ENCODE assay signal across 19 cellular contexts in genomic region chr3:178072391-178072790, GRCh38.
DNase-seq lines count a peak whose midpoint lies in the region; ATAC-seq and TF ChIP-seq lines count a peak whose summit lies in the region.
"Had no signal": no experiment of that assay in that cellular context is flagged by ENCODE, and none has a peak within 500 bp of the region (broad histone marks: within the 10 kb centered on the region; RNA-seq: fewer than 3 reads in every experiment).

No MANE protein-coding gene starts in this region.

- H3K27ac ChIP-seq in IMR-90 (ENCODE audit: insufficient read depth, low read length) (no peak overlapping the region), coronary artery (no peak overlapping the region)
- H3K27ac ChIP-seq: Peyer's patch, VCaP had no signal

- no peaks in the 10 kb centered on the region for H3K9me3 ChIP-seq in IMR-90 (ENCODE audit: control insufficient read depth, insufficient read depth, low read length)
- H3K9me3 ChIP-seq: Peyer's patch had no signal

- DNase-seq in COR-L47 (lab: John Stamatoyannopoulos, UW) (peak; percentile 58), IMR-90 (peak; percentile 56), dedifferentiated amniotic fluid mesenchymal stem cell (ENCODE audit: extremely low spot score) (peak; percentile 31), coronary artery (ENCODE audit: low spot score) (no peak), NCI-H2196 (lab: John Stamatoyannopoulos, UW; ENCODE audit: unreplicated experiment) (no peak)
- DNase-seq: activated CD4-positive, alpha-beta T cell treated with anti-CD3 and anti-CD28 coated beads, Interleukin-2, amount 50 U/mL, for 48 hours; activated gamma-delta T cell; effector CD8-positive, alpha-beta T cell; midbrain; NCI-H2107; Peyer's patch; stimulated activated CD4-positive, alpha-beta T cell treated with anti-CD3 and anti-CD28 coated beads, Interleukin-4, amount 100 ng/mL, for 1 hour; trophoblast cell had no signal

- no peaks in the 10 kb centered on the region for H3K36me3 ChIP-seq in IMR-90 (ENCODE audit: control insufficient read depth, insufficient read depth, low read length)
- H3K36me3 ChIP-seq: Peyer's patch had no signal

- no peak overlapping the region for H2BK120ac ChIP-seq in IMR-90 (ENCODE audit: low read depth, low read length)

- H3K56ac ChIP-seq in IMR-90 (ENCODE audit: extremely low read depth, insufficient read depth, low read length): no peak overlapping the region

- H3K18ac ChIP-seq in IMR-90 (ENCODE audit: low read depth, low read length): no peak overlapping the region

- no peaks in the 10 kb centered on the region; the same call in 1 of the 2 replicates for H3K4me1 ChIP-seq in IMR-90 (ENCODE audit: control insufficient read depth, insufficient read depth, low read length)
- H3K4me1 ChIP-seq: Peyer's patch had no signal

- no peak overlapping the region for H2BK5ac ChIP-seq in IMR-90 (ENCODE audit: low read depth, low read length, poor library complexity, severe bottlenecking)

- no peak overlapping the region for H2AK5ac ChIP-seq in IMR-90 (ENCODE audit: low read depth, low read length)

- H4K5ac ChIP-seq in IMR-90 (ENCODE audit: low read depth, low read length): no peak overlapping the region

- no peak overlapping the region for H4K91ac ChIP-seq in IMR-90 (ENCODE audit: insufficient read depth, low read depth, low read length)

- H3K9me3 Mint-ChIP-seq in nephron: peaks cover 6% of the 10 kb centered on the region
- H3K9me3 Mint-ChIP-seq: stimulated activated naive CD8-positive, alpha-beta T cell treated with anti-CD3 and anti-CD28 coated beads, Interleukin-15, Interleukin-2, amounts not matched to agents 100 ng/mL and 50 ng/mL, for 24 hours had no signal

- H3K4me3 ChIP-seq in IMR-90 (ENCODE audit: insufficient read depth, low read depth, low read length) (no peak overlapping the region), coronary artery (no peak overlapping the region)
- H3K4me3 ChIP-seq: Peyer's patch had no signal

- TF ChIP-seq RAD21 in IMR-90 (IDR thresholded peaks at IDR 0.05; ENCODE audit: low read length): no peak

- no peak overlapping the region for H3K9ac ChIP-seq in IMR-90 (ENCODE audit: low read depth, low read length)

- no CpG with 5 or more reads among the region's 3 CpGs for WGBS in IMR-90 (ENCODE audit: extremely low coverage in 2 of 2, insufficient read length in 1 of 2), 2 experiments

- TF ChIP-seq CTCF in IMR-90 (conservative IDR thresholded peaks at IDR 0.05; ENCODE audit: low read depth, low read length) (no peak), nephron (IDR thresholded peaks at IDR 0.05; ENCODE audit: unreplicated experiment in 3 of 3) (no peak), coronary artery (IDR thresholded peaks at IDR 0.05) (no peak)

- intact Hi-C loops in IMR-90 (cut with micrococcal nuclease): no loop called here

- H3K27ac Mint-ChIP-seq in nephron: peak overlapping the region; percentile 10 to 59 (median 29)
- H3K27ac Mint-ChIP-seq: stimulated activated naive CD8-positive, alpha-beta T cell treated with anti-CD3 and anti-CD28 coated beads, Interleukin-15, Interleukin-2, amounts not matched to agents 100 ng/mL and 50 ng/mL, for 24 hours had no signal

- H3K27me3 Mint-ChIP-seq in nephron (ENCODE audit: low read depth): no peaks in the 10 kb centered on the region
- H3K27me3 Mint-ChIP-seq: stimulated activated naive CD8-positive, alpha-beta T cell treated with anti-CD3 and anti-CD28 coated beads, Interleukin-15, Interleukin-2, amounts not matched to agents 100 ng/mL and 50 ng/mL, for 24 hours had no signal

- no TSS peak for BruUV-seq in IMR-90 (replicated peaks; lab: Mats Ljungman, UMichigan)

- H3K79me1 ChIP-seq in IMR-90 (ENCODE audit: low read depth in 1 of 2, low read length in 2 of 2): no peaks in the 10 kb centered on the region

- POLR2A ChIA-PET in IMR-90 (lab: Charles Lee; ENCODE audit: unreplicated experiment): no interaction called here

- no peaks in the 10 kb centered on the region for H3K27me3 ChIP-seq in IMR-90 (ENCODE audit: control insufficient read depth, insufficient read depth, low read length)
- H3K27me3 ChIP-seq: Peyer's patch had no signal

- no peak overlapping the region for H2AK9ac ChIP-seq in IMR-90 (replicated peaks; ENCODE audit: low read depth, low read length, poor library complexity)

- no peak overlapping the region for H3K23ac ChIP-seq in IMR-90 (ENCODE audit: low read depth, low read length)

- H3K14ac ChIP-seq in IMR-90 (replicated peaks; ENCODE audit: low read depth, low read length): no peak overlapping the region

- H2BK15ac ChIP-seq in IMR-90 (ENCODE audit: low read depth, low read length): no peak overlapping the region

- no peaks in the 10 kb centered on the region for H3K9me1 ChIP-seq in IMR-90 (ENCODE audit: insufficient read depth, low read length)

- CTCF ChIA-PET in IMR-90 (lab: Yijun Ruan, JAX): no interaction called here

- no peaks in the 10 kb centered on the region for H3K36me3 Mint-ChIP-seq in nephron (ENCODE audit: low read depth)

- H3K4me2 ChIP-seq in IMR-90 (ENCODE audit: low read depth, low read length): no peak overlapping the region

- ATAC-seq in IMR-90 (ENCODE audit: low read depth): no peak
- no peak for ATAC-seq in HG02981 (IDR thresholded peaks at IDR 0.05; ENCODE audit: unreplicated experiment)
- ATAC-seq: esophagus mucosa, left lobe of liver had no signal

- in situ Hi-C loops in IMR-90 (cut with MboI; ENCODE audit: low sequenced_read_pairs): no loop called here

- TF ChIP-seq POLR2A in IMR-90 (IDR thresholded peaks at IDR 0.05; ENCODE audit: low read depth, low read length): no peak

- H3K4me1 Mint-ChIP-seq in nephron: peaks cover 37% of the 10 kb centered on the region

- H3K4ac ChIP-seq in IMR-90 (ENCODE audit: low read depth, low read length): no peak overlapping the region

- dilution Hi-C loops in IMR-90 (cut with HindIII; ENCODE audit: low sequenced_read_pairs, unreplicated experiment): no loop called here

- H2AFZ ChIP-seq in IMR-90 (replicated peaks; ENCODE audit: low read length, poor library complexity): no peak overlapping the region

- no peak overlapping the region for H2BK20ac ChIP-seq in IMR-90 (ENCODE audit: low read depth, low read length)

- H4K20me1 ChIP-seq in IMR-90 (ENCODE audit: insufficient read depth, low read length): no peaks in the 10 kb centered on the region

- no peak overlapping the region for H3K4me3 Mint-ChIP-seq in nephron
- H3K4me3 Mint-ChIP-seq: stimulated activated naive CD8-positive, alpha-beta T cell treated with anti-CD3 and anti-CD28 coated beads, Interleukin-15, Interleukin-2, amounts not matched to agents 100 ng/mL and 50 ng/mL, for 24 hours had no signal

- H4K8ac ChIP-seq in IMR-90 (ENCODE audit: low read depth in 2 of 2, low read length in 2 of 2): no peak overlapping the region

TF ChIP-seq in IMR-90, 13 proteins besides CTCF, POLR2A, EP300 and RAD21:
- TF ChIP-seq NFE2L2 (IDR thresholded peaks at IDR 0.05; ENCODE audit: low read depth, low read length): no peak
- no peak for TF ChIP-seq CHD1 (IDR thresholded peaks at IDR 0.05; ENCODE audit: low read depth, low read length)

Comparison
In these comparisons a context has a peak if more than half of its experiments do, and no peak if none do; other contexts are left out.
1. DNase-seq: peak in COR-L47 (single experiment), IMR-90 (single experiment) and dedifferentiated amniotic fluid mesenchymal stem cell (single experiment); none in coronary artery (single experiment) and NCI-H2196 (single experiment).